ENCODE assay signal across 1 cellular context in the genomic region with DNA sequence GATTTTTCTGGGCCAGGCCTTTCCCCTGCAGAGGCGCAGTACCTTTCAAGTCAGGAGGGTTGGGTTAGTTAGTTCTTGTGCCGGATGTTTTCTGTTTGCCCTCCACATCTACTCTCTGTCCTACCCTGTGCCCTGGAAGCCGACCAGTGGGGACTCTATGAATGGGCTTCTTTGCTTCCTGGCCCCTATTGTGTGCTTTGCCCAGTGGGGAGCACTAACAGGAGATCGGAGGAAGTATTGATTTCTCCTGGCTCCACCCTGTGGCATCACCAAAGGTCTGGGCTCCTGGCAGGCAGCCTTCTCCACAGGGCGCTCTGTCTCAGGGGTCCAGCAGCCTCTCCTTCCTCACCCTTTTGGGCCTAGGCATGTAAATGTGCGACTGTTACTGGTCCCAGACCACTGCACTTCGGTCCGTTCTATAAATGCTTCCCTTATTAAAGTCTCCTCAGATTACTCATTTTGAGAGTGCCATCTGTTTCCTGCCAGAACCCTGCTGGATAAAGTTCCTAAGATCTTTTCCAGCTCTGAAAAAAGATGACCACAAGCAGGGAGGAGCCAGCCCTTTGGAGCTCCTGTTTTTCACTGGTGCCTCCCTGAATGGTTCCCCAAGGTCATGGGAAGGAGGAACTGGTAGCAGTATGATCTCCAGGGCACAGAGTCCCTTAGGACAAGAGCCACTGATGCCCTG.
A peak's percentile ranks its signal among the peaks of the same experiment; 100 is the strongest.
TF ChIP-seq lines count a peak whose summit lies in the region.

No MANE protein-coding gene starts in this region.

TF ChIP-seq in HepG2, 621 proteins besides CTCF, POLR2A, EP300 and RAD21 (continued from another document and continues in another):
- TF ChIP-seq SOX13 (IDR thresholded peaks at IDR 0.05) (peak; percentile 66), SOX13 (CRISPR knock-in tag; conservative IDR thresholded peaks at IDR 0.05 in 1 of 2, IDR thresholded peaks at IDR 0.05 in 1 of 2) (peak in 1 of 2 experiments; percentile 86; a peak in 2 of 4 replicates), ZNF33B (CRISPR knock-in tag; IDR thresholded peaks at IDR 0.05) (no peak), KAT2B (IDR thresholded peaks at IDR 0.05; ENCODE audit: borderline replicate concordance, low read depth, low read length) (peak; percentile 7; the same call in 1 of the 2 replicates), ZNF138 (CRISPR knock-in tag; IDR thresholded peaks at IDR 0.05; ENCODE audit: low read depth) (no peak), TCF12 (IDR thresholded peaks at IDR 0.05) (no peak), TCF12 (CRISPR knock-in tag; IDR thresholded peaks at IDR 0.05) (peak; percentile 73; the same call in 1 of the 2 replicates), RFXAP (CRISPR knock-in tag; IDR thresholded peaks at IDR 0.05; ENCODE audit: borderline replicate concordance) (peak; percentile 51; the same call in 1 of the 2 replicates), KDM3A (CRISPR knock-in tag; IDR thresholded peaks at IDR 0.05; ENCODE audit: low read depth) (0 out of 2 replicates have a peak, but pooled peaks have one; percentile 33), FOXO1 (CRISPR knock-in tag; IDR thresholded peaks at IDR 0.05) (peak; percentile 66; the same call in 1 of the 2 replicates), PRDM15 (CRISPR knock-in tag; IDR thresholded peaks at IDR 0.05) (0 out of 2 replicates have a peak, but pooled peaks have one; percentile 16), ETV6 (CRISPR knock-in tag; conservative IDR thresholded peaks at IDR 0.05) (no peak; the same call in 1 of the 2 replicates), KMT2A (CRISPR knock-in tag; IDR thresholded peaks at IDR 0.05) (no peak), ZNF746 (CRISPR knock-in tag; IDR thresholded peaks at IDR 0.05) (peak; percentile 82), ZNF724P (CRISPR knock-in tag; IDR thresholded peaks at IDR 0.05; ENCODE audit: borderline replicate concordance) (no peak), HNF1A (IDR thresholded peaks at IDR 0.05; ENCODE audit: low read depth) (no peak; the same call in 1 of the 2 replicates), HNF1A (CRISPR knock-in tag; IDR thresholded peaks at IDR 0.05; ENCODE audit: borderline replicate concordance) (no peak), ZSCAN5A (CRISPR knock-in tag; IDR thresholded peaks at IDR 0.05; ENCODE audit: borderline replicate concordance) (peak; percentile 57; the same call in 1 of the 2 replicates), ZNF256 (CRISPR knock-in tag; conservative IDR thresholded peaks at IDR 0.05) (no peak), ZNF83 (CRISPR knock-in tag; IDR thresholded peaks at IDR 0.05; ENCODE audit: borderline replicate concordance) (no peak), ZSCAN25 (CRISPR knock-in tag; IDR thresholded peaks at IDR 0.05) (peak; percentile 80), ZNF430 (CRISPR knock-in tag; IDR thresholded peaks at IDR 0.05) (peak; percentile 44; the same call in 1 of the 2 replicates), PPARG (CRISPR knock-in tag; conservative IDR thresholded peaks at IDR 0.05) (peak; percentile 53; the same call in 1 of the 2 replicates), HMG20B (CRISPR knock-in tag; conservative IDR thresholded peaks at IDR 0.05) (0 out of 2 replicates have a peak, but pooled peaks have one; percentile 21), ZNF713 (CRISPR knock-in tag; IDR thresholded peaks at IDR 0.05) (no peak), ZNF672 (CRISPR knock-in tag; IDR thresholded peaks at IDR 0.05) (no peak), TBX2 (CRISPR knock-in tag; IDR thresholded peaks at IDR 0.05; ENCODE audit: borderline replicate concordance) (peak; percentile 82), BCL3 (CRISPR knock-in tag; IDR thresholded peaks at IDR 0.05) (no peak), ATF7 (IDR thresholded peaks at IDR 0.05) (no peak), ATF7 (CRISPR knock-in tag; IDR thresholded peaks at IDR 0.05) (no peak), ZNF367 (CRISPR knock-in tag; IDR thresholded peaks at IDR 0.05; ENCODE audit: borderline replicate concordance) (no peak), ARHGAP35 (CRISPR knock-in tag; IDR thresholded peaks at IDR 0.05; ENCODE audit: borderline replicate concordance) (no peak), MYNN (CRISPR knock-in tag; IDR thresholded peaks at IDR 0.05; ENCODE audit: low read depth) (no peak), KLF13 (CRISPR knock-in tag; IDR thresholded peaks at IDR 0.05) (no peak)
- TF ChIP-seq, protein P1, sequence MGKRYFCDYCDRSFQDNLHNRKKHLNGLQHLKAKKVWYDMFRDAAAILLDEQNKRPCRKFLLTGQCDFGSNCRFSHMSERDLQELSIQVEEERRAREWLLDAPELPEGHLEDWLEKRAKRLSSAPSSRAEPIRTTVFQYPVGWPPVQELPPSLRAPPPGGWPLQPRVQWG (CRISPR knock-in tag; IDR thresholded peaks at IDR 0.05; ENCODE audit: borderline replicate concordance, low read depth) = no peak
- TF ChIP-seq, protein P2, sequence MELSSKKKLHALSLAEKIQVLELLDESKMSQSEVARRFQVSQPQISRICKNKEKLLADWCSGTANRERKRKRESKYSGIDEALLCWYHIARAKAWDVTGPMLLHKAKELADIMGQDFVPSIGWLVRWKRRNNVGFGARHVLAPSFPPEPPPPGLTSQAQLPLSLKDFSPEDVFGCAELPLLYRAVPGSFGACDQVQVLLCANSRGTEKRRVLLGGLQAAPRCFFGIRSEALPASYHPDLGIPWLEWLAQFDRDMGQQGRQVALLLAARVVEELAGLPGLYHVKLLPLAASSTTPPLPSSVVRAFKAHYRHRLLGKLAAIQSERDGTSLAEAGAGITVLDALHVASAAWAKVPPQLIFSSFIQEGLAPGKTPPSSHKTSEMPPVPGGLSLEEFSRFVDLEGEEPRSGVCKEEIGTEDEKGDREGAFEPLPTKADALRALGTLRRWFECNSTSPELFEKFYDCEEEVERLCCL (CRISPR knock-in tag; IDR thresholded peaks at IDR 0.05; ENCODE audit: borderline replicate concordance) = no peak
- TF ChIP-seq, protein P3, sequence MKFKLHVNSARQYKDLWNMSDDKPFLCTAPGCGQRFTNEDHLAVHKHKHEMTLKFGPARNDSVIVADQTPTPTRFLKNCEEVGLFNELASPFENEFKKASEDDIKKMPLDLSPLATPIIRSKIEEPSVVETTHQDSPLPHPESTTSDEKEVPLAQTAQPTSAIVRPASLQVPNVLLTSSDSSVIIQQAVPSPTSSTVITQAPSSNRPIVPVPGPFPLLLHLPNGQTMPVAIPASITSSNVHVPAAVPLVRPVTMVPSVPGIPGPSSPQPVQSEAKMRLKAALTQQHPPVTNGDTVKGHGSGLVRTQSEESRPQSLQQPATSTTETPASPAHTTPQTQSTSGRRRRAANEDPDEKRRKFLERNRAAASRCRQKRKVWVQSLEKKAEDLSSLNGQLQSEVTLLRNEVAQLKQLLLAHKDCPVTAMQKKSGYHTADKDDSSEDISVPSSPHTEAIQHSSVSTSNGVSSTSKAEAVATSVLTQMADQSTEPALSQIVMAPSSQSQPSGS (CRISPR knock-in tag; IDR thresholded peaks at IDR 0.05) = no peak
- TF ChIP-seq, protein P4, sequence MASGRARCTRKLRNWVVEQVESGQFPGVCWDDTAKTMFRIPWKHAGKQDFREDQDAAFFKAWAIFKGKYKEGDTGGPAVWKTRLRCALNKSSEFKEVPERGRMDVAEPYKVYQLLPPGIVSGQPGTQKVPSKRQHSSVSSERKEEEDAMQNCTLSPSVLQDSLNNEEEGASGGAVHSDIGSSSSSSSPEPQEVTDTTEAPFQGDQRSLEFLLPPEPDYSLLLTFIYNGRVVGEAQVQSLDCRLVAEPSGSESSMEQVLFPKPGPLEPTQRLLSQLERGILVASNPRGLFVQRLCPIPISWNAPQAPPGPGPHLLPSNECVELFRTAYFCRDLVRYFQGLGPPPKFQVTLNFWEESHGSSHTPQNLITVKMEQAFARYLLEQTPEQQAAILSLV (CRISPR knock-in tag; IDR thresholded peaks at IDR 0.05; ENCODE audit: borderline replicate concordance) = no peak
